In the genomic region with DNA sequence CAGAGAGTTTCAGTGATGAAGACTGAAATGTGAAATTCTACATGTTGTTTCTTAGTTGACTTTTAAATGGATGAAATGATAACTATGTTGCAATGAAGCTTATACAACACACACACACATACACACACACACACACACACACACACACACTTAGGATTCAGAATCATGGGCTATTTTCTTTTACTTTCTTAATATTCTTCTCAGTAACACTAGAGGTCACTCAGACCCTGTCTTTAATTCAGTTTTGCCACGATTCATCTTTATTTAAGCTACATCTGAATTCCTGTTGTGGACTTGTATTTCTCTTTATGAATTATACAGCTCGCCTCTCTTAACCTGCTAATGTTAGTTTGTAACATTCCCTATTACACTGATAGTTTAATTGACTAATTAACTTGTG, we compare ENCODE assay signal across 8 cellular contexts.
DNase-seq lines count a peak whose midpoint lies in the region; ATAC-seq and TF ChIP-seq lines count a peak whose summit lies in the region.

No MANE protein-coding gene starts in this region.

- H3K4me3 ChIP-seq in epithelial cell of esophagus (ENCODE audit: low read length): no peak overlapping the region

- ATAC-seq in GM18867 (IDR thresholded peaks at IDR 0.05; ENCODE audit: unreplicated experiment): peak; percentile 75
- no peak for ATAC-seq in GM19035 (IDR thresholded peaks at IDR 0.05; ENCODE audit: unreplicated experiment)

- no peak for TF ChIP-seq CTCF in epithelial cell of esophagus (IDR thresholded peaks at IDR 0.05; ENCODE audit: insufficient read depth, low read depth, low read length, missing control alignments)

- DNase-seq in A172 (ENCODE audit: low spot score) (peak; percentile 31), NAMALWA (ENCODE audit: low spot score) (peak; percentile 49), epithelial cell of esophagus (ENCODE audit: low read depth) (peak; percentile 13), SHP77 treated with DMSO at 0.1 percent for 48 hours (lab: John Stamatoyannopoulos, UW) (no peak), NCI-H345 treated with DMSO at 0.1 percent for 48 hours (lab: John Stamatoyannopoulos, UW; ENCODE audit: unreplicated experiment) (no peak)
- DNase-seq in NK-92 treated with Interleukin-12 subunit alpha and Interleukin-12 subunit beta, amount 100 ng/mL, for 24 hours (lab: John Stamatoyannopoulos, UW): no peak

Comparison
In these comparisons a context has a peak if more than half of its experiments do, and no peak if none do; other contexts are left out.
1. DNase-seq: peak in A172 (single experiment), NAMALWA (single experiment) and epithelial cell of esophagus (single experiment); none in NK-92 treated with Interleukin-12 subunit alpha and Interleukin-12 subunit beta, amount 100 ng/mL, for 24 hours (single experiment), SHP77 treated with DMSO at 0.1 percent for 48 hours (single experiment) and NCI-H345 treated with DMSO at 0.1 percent for 48 hours (single experiment).